Comparison of ENCODE assay signal across 13 cellular contexts in genomic region chr7:128164955-128165670, GRCh38.
A peak's percentile ranks its signal among the peaks of the same experiment; 100 is the strongest.
DNase-seq lines count a peak whose midpoint lies in the region; ATAC-seq lines count a peak whose summit lies in the region.
"Had no signal": no experiment of that assay in that cellular context is flagged by ENCODE, and none has a peak within 500 bp of the region (broad histone marks: within the 10 kb centered on the region; RNA-seq: fewer than 3 reads in every experiment).

No MANE protein-coding gene starts in this region.

- H3K4me3 ChIP-seq in skeletal muscle satellite cell (ENCODE audit: low read length), result no peak overlapping the region
- H3K4me3 ChIP-seq: GM12878, tibial nerve had no signal

- DNase-seq in activated naive CD4-positive, alpha-beta T cell treated with anti-CD3 and anti-CD28 coated beads for 36 hours, result no peak
- DNase-seq in activated naive CD4-positive, alpha-beta T cell treated with anti-CD3 and anti-CD28 coated beads, Interleukin-2, amount 10 ng/mL, durations not matched to agents 7 days and 5 days, result no peak
- DNase-seq in activated T-helper 1 cell treated with anti-CD3 and anti-CD28 coated beads, Interleukin-12 subunit alpha, Interleukin-12 subunit beta, Interleukin-2, Interleukin-4 antibody, amounts not matched to agents 30 ng/mL and 10 ng/mL and 1 ng/mL, durations not matched to agents 14 hours and 24 hours and 36 hours (ENCODE audit: low spot score), result no peak
- DNase-seq in memory B cell (ENCODE audit: low spot score in 2 of 2) (no peak), epidermal melanocyte (ENCODE audit: insufficient read length, low spot score) (no peak)
- DNase-seq: activated CD4-positive, CD25-positive, alpha-beta regulatory T cell treated with anti-CD3 and anti-CD28 coated beads, Interleukin-2, amount 50 U/mL, for 72 hours; effector CD8-positive, alpha-beta T cell; KG1 had no signal

- peaks cover 41% of the 10 kb centered on the region for H3K4me1 ChIP-seq in skeletal muscle satellite cell (ENCODE audit: control insufficient read depth, insufficient read depth, low read length)

- peak overlapping the region; percentile 24 for H3K4me2 ChIP-seq in skeletal muscle satellite cell (ENCODE audit: low read length)

- peaks cover 8% of the 10 kb centered on the region for H3K4me1 Mint-ChIP-seq in activated naive CD4-positive, alpha-beta T cell treated with anti-CD3 and anti-CD28 coated beads for 36 hours (ENCODE audit: low read depth)
- H3K4me1 Mint-ChIP-seq in activated naive CD4-positive, alpha-beta T cell treated with anti-CD3 and anti-CD28 coated beads, Interleukin-2, amount 10 ng/mL, durations not matched to agents 7 days and 5 days, result peaks cover 16% of the 10 kb centered on the region
- H3K4me1 Mint-ChIP-seq in activated T-helper 1 cell treated with anti-CD3 and anti-CD28 coated beads, Interleukin-12 subunit alpha, Interleukin-12 subunit beta, Interleukin-2, Interleukin-4 antibody, amounts not matched to agents 30 ng/mL and 10 ng/mL and 1 ng/mL, durations not matched to agents 14 hours and 24 hours and 36 hours (ENCODE audit: low read depth), result peaks cover 22% of the 10 kb centered on the region
- H3K4me1 Mint-ChIP-seq in memory B cell, result peaks cover 16% of the 10 kb centered on the region

- no peak overlapping the region for H3K9ac ChIP-seq in skeletal muscle satellite cell (ENCODE audit: low read depth, low read length)

- no peaks in the 10 kb centered on the region for H3K36me3 Mint-ChIP-seq in activated naive CD4-positive, alpha-beta T cell treated with anti-CD3 and anti-CD28 coated beads for 36 hours (ENCODE audit: low read depth)
- no peaks in the 10 kb centered on the region for H3K36me3 Mint-ChIP-seq in activated naive CD4-positive, alpha-beta T cell treated with anti-CD3 and anti-CD28 coated beads, Interleukin-2, amount 10 ng/mL, durations not matched to agents 7 days and 5 days
- H3K36me3 Mint-ChIP-seq in activated T-helper 1 cell treated with anti-CD3 and anti-CD28 coated beads, Interleukin-12 subunit alpha, Interleukin-12 subunit beta, Interleukin-2, Interleukin-4 antibody, amounts not matched to agents 30 ng/mL and 10 ng/mL and 1 ng/mL, durations not matched to agents 14 hours and 24 hours and 36 hours (ENCODE audit: low read depth), result no peaks in the 10 kb centered on the region
- H3K36me3 Mint-ChIP-seq in memory B cell, result peaks cover 3% of the 10 kb centered on the region

- no peaks in the 10 kb centered on the region for H3K36me3 ChIP-seq in skeletal muscle satellite cell (ENCODE audit: insufficient read depth, low read length)
- H3K36me3 ChIP-seq: tibial nerve had no signal

- H3K27me3 Mint-ChIP-seq in activated naive CD4-positive, alpha-beta T cell treated with anti-CD3 and anti-CD28 coated beads for 36 hours (ENCODE audit: low read depth), result peaks cover 45% of the 10 kb centered on the region
- peaks cover 97% of the 10 kb centered on the region for H3K27me3 Mint-ChIP-seq in activated naive CD4-positive, alpha-beta T cell treated with anti-CD3 and anti-CD28 coated beads, Interleukin-2, amount 10 ng/mL, durations not matched to agents 7 days and 5 days
- peaks cover 65% of the 10 kb centered on the region for H3K27me3 Mint-ChIP-seq in activated T-helper 1 cell treated with anti-CD3 and anti-CD28 coated beads, Interleukin-12 subunit alpha, Interleukin-12 subunit beta, Interleukin-2, Interleukin-4 antibody, amounts not matched to agents 30 ng/mL and 10 ng/mL and 1 ng/mL, durations not matched to agents 14 hours and 24 hours and 36 hours (ENCODE audit: insufficient read depth)
- H3K27me3 Mint-ChIP-seq in memory B cell, result peaks cover 25% of the 10 kb centered on the region

- H3K27ac Mint-ChIP-seq in activated naive CD4-positive, alpha-beta T cell treated with anti-CD3 and anti-CD28 coated beads for 36 hours, result no peak overlapping the region
- no peak overlapping the region for H3K27ac Mint-ChIP-seq in activated naive CD4-positive, alpha-beta T cell treated with anti-CD3 and anti-CD28 coated beads, Interleukin-2, amount 10 ng/mL, durations not matched to agents 7 days and 5 days
- no peak overlapping the region for H3K27ac Mint-ChIP-seq in activated T-helper 1 cell treated with anti-CD3 and anti-CD28 coated beads, Interleukin-12 subunit alpha, Interleukin-12 subunit beta, Interleukin-2, Interleukin-4 antibody, amounts not matched to agents 30 ng/mL and 10 ng/mL and 1 ng/mL, durations not matched to agents 14 hours and 24 hours and 36 hours
- no peak overlapping the region for H3K27ac Mint-ChIP-seq in memory B cell

- peak overlapping the region; percentile 7 for H3K4me3 Mint-ChIP-seq in activated naive CD4-positive, alpha-beta T cell treated with anti-CD3 and anti-CD28 coated beads for 36 hours
- H3K4me3 Mint-ChIP-seq in activated naive CD4-positive, alpha-beta T cell treated with anti-CD3 and anti-CD28 coated beads, Interleukin-2, amount 10 ng/mL, durations not matched to agents 7 days and 5 days, result no peak overlapping the region
- H3K4me3 Mint-ChIP-seq in activated T-helper 1 cell treated with anti-CD3 and anti-CD28 coated beads, Interleukin-12 subunit alpha, Interleukin-12 subunit beta, Interleukin-2, Interleukin-4 antibody, amounts not matched to agents 30 ng/mL and 10 ng/mL and 1 ng/mL, durations not matched to agents 14 hours and 24 hours and 36 hours, result peak overlapping the region; percentile 43
- H3K4me3 Mint-ChIP-seq in memory B cell, result peak overlapping the region; percentile 59

- H3K9me3 Mint-ChIP-seq in activated naive CD4-positive, alpha-beta T cell treated with anti-CD3 and anti-CD28 coated beads for 36 hours, result no peaks in the 10 kb centered on the region
- H3K9me3 Mint-ChIP-seq in activated naive CD4-positive, alpha-beta T cell treated with anti-CD3 and anti-CD28 coated beads, Interleukin-2, amount 10 ng/mL, durations not matched to agents 7 days and 5 days, result no peaks in the 10 kb centered on the region
- no peaks in the 10 kb centered on the region for H3K9me3 Mint-ChIP-seq in activated T-helper 1 cell treated with anti-CD3 and anti-CD28 coated beads, Interleukin-12 subunit alpha, Interleukin-12 subunit beta, Interleukin-2, Interleukin-4 antibody, amounts not matched to agents 30 ng/mL and 10 ng/mL and 1 ng/mL, durations not matched to agents 14 hours and 24 hours and 36 hours
- no peaks in the 10 kb centered on the region for H3K9me3 Mint-ChIP-seq in memory B cell

- no peak for ATAC-seq in memory B cell (ENCODE audit: low read depth)
- ATAC-seq in HG03135 (IDR thresholded peaks at IDR 0.05; ENCODE audit: unreplicated experiment), result no peak
- no peak for ATAC-seq in HG02759 (IDR thresholded peaks at IDR 0.05; ENCODE audit: unreplicated experiment)
- ATAC-seq: GM12878 had no signal

- H3K9me3 ChIP-seq in skeletal muscle satellite cell (replicated peaks; ENCODE audit: low read length), result no peaks in the 10 kb centered on the region
- H3K9me3 ChIP-seq: tibial nerve had no signal

- H3K27me3 ChIP-seq in skeletal muscle satellite cell (ENCODE audit: control insufficient read depth, insufficient read depth, low read length), result peaks cover 73% of the 10 kb centered on the region

- intact Hi-C loops in activated naive CD4-positive, alpha-beta T cell treated with anti-CD3 and anti-CD28 coated beads for 36 hours (cut with micrococcal nuclease), result no loop called here
- intact Hi-C loops in activated T-helper 1 cell treated with anti-CD3 and anti-CD28 coated beads, Interleukin-12 subunit alpha, Interleukin-12 subunit beta, Interleukin-2, Interleukin-4 antibody, amounts not matched to agents 30 ng/mL and 10 ng/mL and 1 ng/mL, durations not matched to agents 14 hours and 24 hours and 36 hours (cut with micrococcal nuclease), result no loop called here

- CTCF ChIA-PET in activated naive CD4-positive, alpha-beta T cell treated with anti-CD3 and anti-CD28 coated beads for 36 hours (lab: Charles Lee), result interaction anchor here (1.4 to 1.9 kb wide), 2 partner anchors 23 to 29 kb away, joined by 4 read pairs; no protein-coding TSS in a partner anchor
- CTCF ChIA-PET in activated naive CD4-positive, alpha-beta T cell treated with anti-CD3 and anti-CD28 coated beads, Interleukin-2, amount 10 ng/mL, durations not matched to agents 7 days and 5 days (lab: Charles Lee), result interaction anchor here (0.7 to 1.1 kb wide), 2 partner anchors 30 to 45 kb away, joined by 3 to 4 read pairs; no protein-coding TSS in a partner anchor
